1 cellular context compared by ENCODE assay signal in genomic region chr10:110395350-110396283, GRCh38.
TF ChIP-seq lines count a peak whose summit lies in the region.

No MANE protein-coding gene starts in this region.

TF ChIP-seq in HepG2, 621 proteins besides CTCF, POLR2A, EP300 and RAD21 (continued from another document):
- TF ChIP-seq TGIF2 (CRISPR knock-in tag; IDR thresholded peaks at IDR 0.05) (no peak), ZNF816 (CRISPR knock-in tag; IDR thresholded peaks at IDR 0.05; ENCODE audit: borderline replicate concordance) (no peak), SP140L (CRISPR knock-in tag; IDR thresholded peaks at IDR 0.05; ENCODE audit: borderline replicate concordance) (no peak), ZHX1 (CRISPR knock-in tag; IDR thresholded peaks at IDR 0.05; ENCODE audit: low read depth) (no peak), ZNF724P (CRISPR knock-in tag; IDR thresholded peaks at IDR 0.05; ENCODE audit: borderline replicate concordance) (no peak), MEF2D (CRISPR knock-in tag; IDR thresholded peaks at IDR 0.05) (0 out of 2 replicates have a peak, but pooled peaks have one; percentile 70), TBX2 (CRISPR knock-in tag; IDR thresholded peaks at IDR 0.05; ENCODE audit: borderline replicate concordance) (0 out of 2 replicates have a peak, but pooled peaks have one; percentile 44), HMG20A (CRISPR knock-in tag; IDR thresholded peaks at IDR 0.05; ENCODE audit: borderline replicate concordance) (peak; percentile 51; the same call in 1 of the 2 replicates), ZNF292 (CRISPR knock-in tag; IDR thresholded peaks at IDR 0.05; ENCODE audit: borderline replicate concordance, low read depth) (no peak), NAIF1 (CRISPR knock-in tag; IDR thresholded peaks at IDR 0.05; ENCODE audit: borderline replicate concordance) (no peak), ZNF883 (CRISPR knock-in tag; IDR thresholded peaks at IDR 0.05; ENCODE audit: not compliant biosample characterization) (no peak), MTF1 (CRISPR knock-in tag; IDR thresholded peaks at IDR 0.05) (no peak), TRIM24 (CRISPR knock-in tag; IDR thresholded peaks at IDR 0.05) (no peak), ZBTB42 (CRISPR knock-in tag; IDR thresholded peaks at IDR 0.05) (no peak), FOXJ3 (CRISPR knock-in tag; IDR thresholded peaks at IDR 0.05; ENCODE audit: borderline replicate concordance) (no peak), ZNF615 (CRISPR knock-in tag; IDR thresholded peaks at IDR 0.05; ENCODE audit: borderline replicate concordance) (no peak)
- TF ChIP-seq, protein P1, sequence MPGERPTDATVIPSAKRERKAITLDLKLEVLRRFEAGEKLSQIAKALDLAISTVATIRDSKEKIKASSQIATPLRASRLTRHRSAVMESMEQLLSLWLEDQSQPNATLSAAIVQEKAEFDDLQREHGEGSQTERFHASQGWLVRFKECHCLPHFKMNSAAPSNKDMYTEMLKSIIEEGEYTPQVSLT (CRISPR knock-in tag; IDR thresholded peaks at IDR 0.05; ENCODE audit: borderline replicate concordance, low read depth): no peak
- TF ChIP-seq, protein P2, sequence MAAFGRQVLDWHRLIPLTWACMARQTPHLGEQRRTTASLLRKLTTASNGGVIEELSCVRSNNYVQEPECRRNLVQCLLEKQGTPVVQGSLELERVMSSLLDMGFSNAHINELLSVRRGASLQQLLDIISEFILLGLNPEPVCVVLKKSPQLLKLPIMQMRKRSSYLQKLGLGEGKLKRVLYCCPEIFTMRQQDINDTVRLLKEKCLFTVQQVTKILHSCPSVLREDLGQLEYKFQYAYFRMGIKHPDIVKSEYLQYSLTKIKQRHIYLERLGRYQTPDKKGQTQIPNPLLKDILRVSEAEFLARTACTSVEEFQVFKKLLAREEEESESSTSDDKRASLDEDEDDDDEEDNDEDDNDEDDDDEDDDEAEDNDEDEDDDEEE (CRISPR knock-in tag; IDR thresholded peaks at IDR 0.05): no peak
- TF ChIP-seq, protein P3, sequence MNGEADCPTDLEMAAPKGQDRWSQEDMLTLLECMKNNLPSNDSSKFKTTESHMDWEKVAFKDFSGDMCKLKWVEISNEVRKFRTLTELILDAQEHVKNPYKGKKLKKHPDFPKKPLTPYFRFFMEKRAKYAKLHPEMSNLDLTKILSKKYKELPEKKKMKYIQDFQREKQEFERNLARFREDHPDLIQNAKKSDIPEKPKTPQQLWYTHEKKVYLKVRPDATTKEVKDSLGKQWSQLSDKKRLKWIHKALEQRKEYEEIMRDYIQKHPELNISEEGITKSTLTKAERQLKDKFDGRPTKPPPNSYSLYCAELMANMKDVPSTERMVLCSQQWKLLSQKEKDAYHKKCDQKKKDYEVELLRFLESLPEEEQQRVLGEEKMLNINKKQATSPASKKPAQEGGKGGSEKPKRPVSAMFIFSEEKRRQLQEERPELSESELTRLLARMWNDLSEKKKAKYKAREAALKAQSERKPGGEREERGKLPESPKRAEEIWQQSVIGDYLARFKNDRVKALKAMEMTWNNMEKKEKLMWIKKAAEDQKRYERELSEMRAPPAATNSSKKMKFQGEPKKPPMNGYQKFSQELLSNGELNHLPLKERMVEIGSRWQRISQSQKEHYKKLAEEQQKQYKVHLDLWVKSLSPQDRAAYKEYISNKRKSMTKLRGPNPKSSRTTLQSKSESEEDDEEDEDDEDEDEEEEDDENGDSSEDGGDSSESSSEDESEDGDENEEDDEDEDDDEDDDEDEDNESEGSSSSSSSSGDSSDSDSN (CRISPR knock-in tag; IDR thresholded peaks at IDR 0.05): no peak
